In the genomic region with DNA sequence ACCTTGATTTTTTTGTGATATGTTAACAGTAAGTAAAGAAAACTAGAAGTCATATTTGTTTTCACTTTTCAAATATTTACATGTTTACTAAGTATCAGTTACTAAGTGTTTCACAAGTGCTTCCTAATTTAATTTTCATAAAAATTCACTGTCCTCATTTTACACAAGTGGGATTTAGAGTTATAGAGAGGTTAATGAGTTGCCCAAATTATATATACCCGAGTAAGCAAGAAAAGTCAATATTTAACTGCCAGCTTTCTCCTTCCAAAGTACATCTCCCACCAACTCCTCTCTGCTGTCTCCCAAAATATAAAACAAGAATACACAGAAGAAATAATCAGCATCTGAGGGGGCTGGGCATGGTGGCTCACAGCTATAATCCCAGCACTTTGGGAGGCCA, we compare ENCODE assay signal across 23 cellular contexts.
"Had no signal": no experiment of that assay in that cellular context is flagged by ENCODE, and none has a peak within 500 bp of the region (broad histone marks: within the 10 kb centered on the region; RNA-seq: fewer than 3 reads in every experiment).

No MANE protein-coding gene starts in this region.

- FAIRE-seq: HTR-8/SVneo, K562 had no signal

- H3K9ac ChIP-seq: KMS-11, SK-N-SH had no signal

- ATAC-seq: K562, Panc1, PC-3, T-helper 17 cell had no signal

- H3K4me2 ChIP-seq: KMS-11, SK-N-SH had no signal

- DNase-seq: Kasumi-1, MV-4-11, NCI-H1048, NCI-H1105, NCI-H1436 treated with DMSO at 0.1 percent for 48 hours, NCI-H1694, NCI-H187 treated with DMSO at 0.1 percent for 48 hours, NCI-H2029 treated with DMSO at 0.1 percent for 48 hours, NCI-H2107, NCI-H2227 treated with DMSO at 0.1 percent for 48 hours, NCI-H524, NCI-H69, PC-3, SHP77, SK-N-SH, T-helper 1 cell, T-helper 17 cell had no signal

- H3K9me3 ChIP-seq: SK-N-SH had no signal

- H3K27ac ChIP-seq: HL-60, KMS-11, RWPE1 had no signal

- H3K4me3 ChIP-seq: K562 had no signal
